Comparison of ENCODE assay signal across 7 cellular contexts in the genomic region with DNA sequence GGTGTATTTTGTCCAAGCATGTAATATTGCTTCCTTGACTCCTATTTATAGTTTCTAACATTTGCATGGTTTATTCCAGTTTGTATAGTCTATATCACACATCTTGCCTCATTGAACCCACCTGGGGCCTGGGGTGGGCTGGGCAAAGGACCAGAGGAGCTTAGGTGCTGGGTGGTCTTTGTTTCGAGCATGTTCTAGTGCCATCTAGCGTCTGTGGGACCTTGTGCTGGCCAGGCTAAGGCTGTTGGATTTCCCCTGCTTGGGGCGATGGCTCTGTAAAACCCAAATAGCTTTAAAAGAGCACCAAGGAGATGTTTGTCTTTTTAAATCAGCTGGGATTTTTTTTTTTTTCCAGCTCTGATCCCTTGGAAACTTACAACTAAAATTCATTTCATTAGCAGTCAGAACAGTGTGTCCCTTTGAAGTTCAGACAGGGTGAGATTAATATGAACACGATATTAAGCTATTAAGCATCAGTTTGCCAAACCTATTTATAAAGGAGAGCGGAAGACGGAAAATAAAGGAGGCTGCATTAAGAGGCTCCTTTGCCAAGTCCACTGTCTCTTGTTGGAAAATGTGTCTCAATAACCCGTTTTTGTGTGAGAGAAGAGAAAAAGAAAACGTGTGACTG.
DNase-seq lines count a peak whose midpoint lies in the region; ATAC-seq and TF ChIP-seq lines count a peak whose summit lies in the region.

No MANE protein-coding gene starts in this region.

- WGBS in aorta, 2 donors: 29 to 34% methylated on average over 8 of the region's 8 CpGs

- H3K27me3 ChIP-seq in left lung: no peaks in the 10 kb centered on the region
- no peaks in the 10 kb centered on the region for H3K27me3 ChIP-seq in aorta (ENCODE audit: control insufficient read depth in 1 of 2, insufficient read depth in 2 of 2, low read length in 1 of 2)

- H3K27me3 Mint-ChIP-seq in chondrocyte (ENCODE audit: low read depth): no peaks in the 10 kb centered on the region

- H3K27ac Mint-ChIP-seq in chondrocyte (ENCODE audit: unreplicated experiment): no peak overlapping the region

- intact Hi-C loops in left lung (cut with DNase I) (no loop called here), aorta (cut with DNase I) (loop anchor here (5.0 to 10.0 kb wide), 3 partner anchors 133 to 515 kb away; partner anchors contain the start of gene FJX1 (in 1 of the 2))

- peaks cover 6% of the 10 kb centered on the region for H3K9me3 Mint-ChIP-seq in chondrocyte (ENCODE audit: low read depth)

- H3K27ac ChIP-seq in left lung (no peak overlapping the region), aorta (ENCODE audit: low read depth in 1 of 2, low read length in 2 of 2) (no peak overlapping the region)

- H3K36me3 ChIP-seq in left lung (no peaks in the 10 kb centered on the region), aorta (ENCODE audit: control insufficient read depth in 1 of 2, insufficient read depth in 2 of 2, low read length in 1 of 2) (no peaks in the 10 kb centered on the region)

- no peak overlapping the region for H3K4me3 Mint-ChIP-seq in chondrocyte (ENCODE audit: unreplicated experiment)

- peaks cover 1% of the 10 kb centered on the region for H3K36me3 Mint-ChIP-seq in chondrocyte (ENCODE audit: low read depth)

- peak; percentile 51 for ATAC-seq in GM18511 (IDR thresholded peaks at IDR 0.05; ENCODE audit: unreplicated experiment)
- peak; percentile 88 for ATAC-seq in left lung
- peak; percentile 79 for ATAC-seq in aorta (ENCODE audit: low FRiP score)

- peaks cover 0 to 16% of the 10 kb centered on the region in 2 donors for H3K4me1 ChIP-seq in left lung
- no peaks in the 10 kb centered on the region for H3K4me1 ChIP-seq in aorta (ENCODE audit: control insufficient read depth in 1 of 2, insufficient read depth in 2 of 2, low read length in 2 of 2)

- peaks cover 22% of the 10 kb centered on the region for H3K4me1 Mint-ChIP-seq in chondrocyte (ENCODE audit: low read depth)

- peak; percentile 87 for TF ChIP-seq CTCF in chondrocyte (IDR thresholded peaks at IDR 0.05)
- peak; percentile 43 to 61 for TF ChIP-seq CTCF in left lung (IDR thresholded peaks at IDR 0.05)

- H3K9me3 ChIP-seq in left lung (no peaks in the 10 kb centered on the region), aorta (ENCODE audit: control insufficient read depth, low read length) (no peaks in the 10 kb centered on the region)

- peak; percentile 76 for DNase-seq in NCI-H69 (lab: John Stamatoyannopoulos, UW)
- DNase-seq in chondrocyte (ENCODE audit: low spot score): no peak
- DNase-seq in left lung: peak in 1 of 2 donors; percentile 56
- peak in 1 of 2 donors; percentile 56 for DNase-seq in aorta
- no peak for DNase-seq in activated CD4-positive, CD25-positive, alpha-beta regulatory T cell (lab: John Stamatoyannopoulos, UW)
- DNase-seq in activated naive CD4-positive, alpha-beta T cell treated with anti-CD3 and anti-CD28 coated beads, Interleukin-2, amount 50 U/mL, for 16 hours: no peak

- no peak overlapping the region for H3K4me3 ChIP-seq in left lung
- H3K4me3 ChIP-seq in aorta (ENCODE audit: low read length in 2 of 2): no peak overlapping the region

Comparison
In these comparisons a context has a peak if more than half of its experiments do, and no peak if none do; other contexts are left out.
1. intact Hi-C loops: an anchor here in aorta (5.0 to 10.0 kb wide); none called in left lung.